In the genomic region with DNA sequence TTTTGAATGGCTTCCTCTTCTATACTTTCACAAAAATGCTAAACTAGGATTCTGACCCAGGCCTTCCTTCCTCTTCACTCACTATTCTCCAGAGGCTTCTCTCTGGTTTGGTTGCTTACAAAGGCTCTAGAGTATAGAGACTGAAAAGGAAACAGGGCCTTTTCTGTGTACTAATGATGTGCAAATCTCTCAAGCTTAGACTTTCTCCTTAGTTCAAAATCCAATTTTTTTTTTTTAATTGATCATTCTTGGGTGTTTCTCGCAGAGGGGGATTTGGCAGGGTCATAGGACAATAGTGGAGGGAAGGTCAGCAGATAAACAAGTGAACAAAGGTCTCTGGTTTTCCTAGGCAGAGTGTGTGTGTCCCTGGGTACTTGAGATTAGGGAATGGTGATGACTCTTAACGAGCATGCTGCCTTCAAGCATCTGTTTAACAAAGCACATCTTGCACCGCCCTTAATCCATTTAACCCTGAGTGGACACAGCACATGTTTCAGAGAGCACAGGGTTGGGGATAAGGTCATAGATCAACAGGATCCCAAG, we compare ENCODE assay signal across 3 cellular contexts. TPM values are rescaled to one million over a fixed set of nuclear protein-coding genes. Genes with fewer than 3 reads are reported as not detected.
"Had no signal": no experiment of that assay in that cellular context is flagged by ENCODE, and none has a peak within 500 bp of the region (broad histone marks: within the 10 kb centered on the region; RNA-seq: fewer than 3 reads in every experiment).

No MANE protein-coding gene starts in this region.

RNA-seq across cellular contexts. Expression of gene CLEC18C, which starts 50.5 kb away (rescaled TPM):
- total RNA-seq: activated CD8-positive, alpha-beta T cell treated with anti-CD3 and anti-CD28 coated beads for 36 hours; OCI-LY7; RPMI7951 had no signal
